ENCODE assay signal across 9 cellular contexts in genomic region chr11:30488304-30488998, GRCh38.
DNase-seq lines count a peak whose midpoint lies in the region; ATAC-seq and TF ChIP-seq lines count a peak whose summit lies in the region.
"Had no signal": no experiment of that assay in that cellular context is flagged by ENCODE, and none has a peak within 500 bp of the region (broad histone marks: within the 10 kb centered on the region; RNA-seq: fewer than 3 reads in every experiment).

No MANE protein-coding gene starts in this region.

- no peak overlapping the region for H3K4me3 Mint-ChIP-seq in T-cell
- H3K4me3 Mint-ChIP-seq: activated CD4-positive, alpha-beta T cell treated with anti-CD3 and anti-CD28 coated beads, Interleukin-2, amount 10 ng/mL, durations not matched to agents 7 days and 5 days had no signal

- no peaks in the 10 kb centered on the region for H3K9me3 Mint-ChIP-seq in T-cell
- H3K9me3 Mint-ChIP-seq: activated CD4-positive, alpha-beta T cell treated with anti-CD3 and anti-CD28 coated beads, Interleukin-2, amount 10 ng/mL, durations not matched to agents 7 days and 5 days had no signal

- CTCF ChIA-PET in T-cell (lab: Charles Lee): no interaction called here

- H3K27ac ChIP-seq in esophagus muscularis mucosa (replicated peaks in 1 of 4): peak overlapping the region; percentile 50 to 67 (median 58)
- peak overlapping the region; percentile 58 for H3K27ac ChIP-seq in psoas muscle

- H3K4me3 ChIP-seq in esophagus muscularis mucosa (peak overlapping the region; percentile 7 to 40 (median 36)), psoas muscle (peak overlapping the region; percentile 47)

- H3K27ac Mint-ChIP-seq in T-cell: no peak overlapping the region
- H3K27ac Mint-ChIP-seq: activated CD4-positive, alpha-beta T cell treated with anti-CD3 and anti-CD28 coated beads, Interleukin-2, amount 10 ng/mL, durations not matched to agents 7 days and 5 days had no signal

- H3K36me3 ChIP-seq in esophagus muscularis mucosa: no peaks in the 10 kb centered on the region
- no peaks in the 10 kb centered on the region for H3K36me3 ChIP-seq in psoas muscle (ENCODE audit: insufficient read depth in 1 of 2, low read depth in 1 of 2)

- H3K27me3 ChIP-seq in esophagus muscularis mucosa: no peaks in the 10 kb centered on the region
- H3K27me3 ChIP-seq in psoas muscle (ENCODE audit: insufficient read depth in 3 of 3, low read length in 2 of 3): no peaks in the 10 kb centered on the region

- no peak for TF ChIP-seq EP300 in esophagus muscularis mucosa (IDR thresholded peaks at IDR 0.05)

- intact Hi-C loops in esophagus muscularis mucosa (cut with DNase I) (loop anchor here (10.0 kb wide), 1 partner anchor 96 kb away; the partner anchor contains the start of gene MPPED2), psoas muscle (cut with DNase I) (loop anchor here (5.0 to 10.0 kb wide), 2 partner anchors 94 to 96 kb away; partner anchors contain the start of gene MPPED2 (in 1 of the 2))

- WGBS in esophagus muscularis mucosa: 25% methylated on average over 8 of the region's 8 CpGs
- WGBS in psoas muscle, 3 donors: 24 to 32% (median 31%) methylated on average over 8 of the region's 8 CpGs

- no peaks in the 10 kb centered on the region for H3K9me3 ChIP-seq in esophagus muscularis mucosa
- no peaks in the 10 kb centered on the region for H3K9me3 ChIP-seq in psoas muscle

- TF ChIP-seq POLR2A in esophagus muscularis mucosa (IDR thresholded peaks at IDR 0.05; ENCODE audit: low read depth): no peak
- no peak for TF ChIP-seq POLR2A in erythroblast (IDR thresholded peaks at IDR 0.05; ENCODE audit: low read length)

- DNase-seq in HPDE6-E6E7 (ENCODE audit: extremely low spot score): peak; percentile 6
- DNase-seq in NCI-H526 treated with DMSO at 0.1 percent for 48 hours (lab: John Stamatoyannopoulos, UW): peak; percentile 96
- DNase-seq in esophagus muscularis mucosa (ENCODE audit: extremely low spot score): no peak
- DNase-seq in psoas muscle: no peak
- DNase-seq in T-cell: no peak
- no peak for DNase-seq in erythroblast (lab: John Stamatoyannopoulos, UW)
- DNase-seq in activated CD8-positive, alpha-beta memory T cell treated with anti-CD3 and anti-CD28 coated beads, Interleukin-2, amount 50 U/mL, for 48 hours: no peak
- DNase-seq: activated CD4-positive, alpha-beta T cell treated with anti-CD3 and anti-CD28 coated beads, Interleukin-2, amount 10 ng/mL, durations not matched to agents 7 days and 5 days had no signal

- no peak for TF ChIP-seq CTCF in esophagus muscularis mucosa (IDR thresholded peaks at IDR 0.05)
- TF ChIP-seq CTCF in psoas muscle (IDR thresholded peaks at IDR 0.05): no peak

- H3K27me3 Mint-ChIP-seq in T-cell: peaks cover 3 to 4% of the 10 kb centered on the region in 2 donors
- H3K27me3 Mint-ChIP-seq: activated CD4-positive, alpha-beta T cell treated with anti-CD3 and anti-CD28 coated beads, Interleukin-2, amount 10 ng/mL, durations not matched to agents 7 days and 5 days had no signal

- ATAC-seq in psoas muscle: peak; percentile 47 to 86 (median 65)
- ATAC-seq in T-cell (replicated peaks in 1 of 4): no peak
- no peak for ATAC-seq in GM18511 (IDR thresholded peaks at IDR 0.05; ENCODE audit: unreplicated experiment)

- no peaks in the 10 kb centered on the region for H3K36me3 Mint-ChIP-seq in T-cell

- H3K4me1 Mint-ChIP-seq in T-cell: no peaks in the 10 kb centered on the region
- H3K4me1 Mint-ChIP-seq: activated CD4-positive, alpha-beta T cell treated with anti-CD3 and anti-CD28 coated beads, Interleukin-2, amount 10 ng/mL, durations not matched to agents 7 days and 5 days had no signal

- POLR2A ChIA-PET in T-cell (lab: Charles Lee): no interaction called here

- H3K4me1 ChIP-seq in esophagus muscularis mucosa (peaks cover 26 to 41% (median 34%) of the 10 kb centered on the region in 4 donors), psoas muscle (peaks cover 30% of the 10 kb centered on the region)

Comparison
In these comparisons a context has a peak if more than half of its experiments do, and no peak if none do; other contexts are left out.
1. DNase-seq: peak in HPDE6-E6E7 (single experiment) and NCI-H526 treated with DMSO at 0.1 percent for 48 hours (single experiment); none in esophagus muscularis mucosa (single experiment), psoas muscle (0 of 2), T-cell (0 of 34), erythroblast (0 of 2) and activated CD8-positive, alpha-beta memory T cell treated with anti-CD3 and anti-CD28 coated beads, Interleukin-2, amount 50 U/mL, for 48 hours (single experiment).
2. ATAC-seq: peak in psoas muscle (4 of 4); none in T-cell (0 of 4) and GM18511 (single experiment).